ENCODE assay signal across 8 cellular contexts in genomic region chr3:69410301-69410700, GRCh38.
DNase-seq lines count a peak whose midpoint lies in the region; ATAC-seq lines count a peak whose summit lies in the region.

No MANE protein-coding gene starts in this region.

- peak; percentile 72 to 73 for DNase-seq in AML-193 (lab: John Stamatoyannopoulos, UW)
- peak; percentile 23 for DNase-seq in NCI-H69 (lab: John Stamatoyannopoulos, UW)
- peak; percentile 64 to 66 for DNase-seq in activated CD4-positive, alpha-beta T cell treated with anti-CD3 and anti-CD28 coated beads, Interleukin-2, amount 50 U/mL, for 4 hours
- DNase-seq in effector CD8-positive, alpha-beta T cell (lab: John Stamatoyannopoulos, UW), result peak; percentile 11
- peak; percentile 85 for DNase-seq in midbrain (lab: John Stamatoyannopoulos, UW)
- peak; percentile 31 to 56 for DNase-seq in stimulated activated CD8-positive, alpha-beta memory T cell treated with anti-CD3 and anti-CD28 coated beads, Interleukin-7, amount 100 ng/mL, for 4 hours (ENCODE audit: low read depth in 2 of 2)

- peak; percentile 92 for ATAC-seq in GM18520 (IDR thresholded peaks at IDR 0.05; ENCODE audit: unreplicated experiment)
- ATAC-seq in HG03045 (IDR thresholded peaks at IDR 0.05; ENCODE audit: unreplicated experiment), result peak; percentile 95

Comparison
In these comparisons a context has a peak if more than half of its experiments do, and no peak if none do; other contexts are left out.
1. Peak in every context shown above with its lines: DNase-seq and ATAC-seq.
2. DNase-seq: peak in every context shown above with its lines; median percentile 85 in midbrain; 72 in AML-193; 65 in activated CD4-positive, alpha-beta T cell treated with anti-CD3 and anti-CD28 coated beads, Interleukin-2, amount 50 U/mL, for 4 hours; 44 in stimulated activated CD8-positive, alpha-beta memory T cell treated with anti-CD3 and anti-CD28 coated beads, Interleukin-7, amount 100 ng/mL, for 4 hours; 23 in NCI-H69; 11 in effector CD8-positive, alpha-beta T cell.